Comparison of ENCODE assay signal across 22 cellular contexts in genomic region chr1:176195547-176195946, GRCh38. TPM values are rescaled to one million over a fixed set of nuclear protein-coding genes. Genes with fewer than 3 reads are reported as not detected.
DNase-seq lines count a peak whose midpoint lies in the region; ATAC-seq and TF ChIP-seq lines count a peak whose summit lies in the region.
"Had no signal": no experiment of that assay in that cellular context is flagged by ENCODE, and none has a peak within 500 bp of the region (broad histone marks: within the 10 kb centered on the region; RNA-seq: fewer than 3 reads in every experiment).

No MANE protein-coding gene starts in this region.

- no peak for DNase-seq in activated T-cell treated with anti-CD3 and anti-CD28 coated beads, Interleukin-2, amount 50 U/mL, for 4 hours
- no peak for DNase-seq in activated T-cell treated with anti-CD3 and anti-CD28 coated beads, Interleukin-2, amount 50 U/mL, for 1 hour
- DNase-seq in AG10803 (ENCODE audit: low read depth) = peak; percentile 3
- no peak for DNase-seq in OCI-LY7 (ENCODE audit: low spot score)
- DNase-seq in glutamatergic neuron = no peak
- DNase-seq in stimulated activated CD4-positive, alpha-beta T cell treated with anti-CD3 and anti-CD28 coated beads, Interleukin-1b, Interleukin-23, amount 100 ng/mL, for 48 hours = no peak
- no peak for DNase-seq in posterior cingulate gyrus
- DNase-seq in NCI-H1105 treated with DMSO at 0.1 percent for 48 hours (lab: John Stamatoyannopoulos, UW) = no peak
- DNase-seq: 8988T, EL, GF-D8, H7, IMR-90, NCI-H1105, NCI-H1694, NCI-H2081 treated with DMSO at 0.1 percent for 48 hours, NCI-H2171 treated with DMSO at 0.1 percent for 48 hours, NCI-H446, NCI-H69 had no signal

- peak overlapping the region; percentile 48 for H3K27ac Mint-ChIP-seq in glutamatergic neuron (ENCODE audit: unreplicated experiment)

- intact Hi-C loops in OCI-LY7 (cut with micrococcal nuclease; ENCODE audit: unreplicated experiment) (no loop called here), posterior cingulate gyrus (cut with DNase I) (no loop called here)

- peaks cover 76% of the 10 kb centered on the region for H3K4me1 Mint-ChIP-seq in activated T-cell treated with anti-CD3 and anti-CD28 coated beads, Interleukin-2, amount 50 U/mL, for 4 hours (ENCODE audit: low read depth)
- H3K4me1 Mint-ChIP-seq in glutamatergic neuron (ENCODE audit: low read depth, unreplicated experiment) = peaks cover 4% of the 10 kb centered on the region

- peak overlapping the region; percentile 13 for H3K4me3 Mint-ChIP-seq in activated T-cell treated with anti-CD3 and anti-CD28 coated beads, Interleukin-2, amount 50 U/mL, for 4 hours
- no peak overlapping the region for H3K4me3 Mint-ChIP-seq in glutamatergic neuron (ENCODE audit: unreplicated experiment)

- TF ChIP-seq CTCF in AG10803 (conservative IDR thresholded peaks at IDR 0.05; ENCODE audit: low read length) = no peak
- no peak for TF ChIP-seq CTCF in OCI-LY7 (conservative IDR thresholded peaks at IDR 0.05; ENCODE audit: low read length)
- TF ChIP-seq CTCF in glutamatergic neuron (IDR thresholded peaks at IDR 0.05; ENCODE audit: partially characterized antibody, unreplicated experiment) = no peak

- no peak overlapping the region for H2AFZ ChIP-seq in OCI-LY7 (ENCODE audit: low read length)

- peaks cover 24% of the 10 kb centered on the region; the same call in 1 of the 2 replicates for H4K20me1 ChIP-seq in OCI-LY7 (ENCODE audit: insufficient read depth, low read length)

- no peaks in the 10 kb centered on the region for H3K27me3 Mint-ChIP-seq in activated T-cell treated with anti-CD3 and anti-CD28 coated beads, Interleukin-2, amount 50 U/mL, for 4 hours (ENCODE audit: low read depth)
- H3K27me3 Mint-ChIP-seq in glutamatergic neuron (ENCODE audit: unreplicated experiment) = no peaks in the 10 kb centered on the region

- no peak overlapping the region for H3K27ac ChIP-seq in OCI-LY7 (ENCODE audit: low read depth, low read length, poor library complexity, severe bottlenecking)
- H3K27ac ChIP-seq: C4-2B, KMS-11 had no signal

- CTCF ChIA-PET in OCI-LY7 (lab: Charles Lee; ENCODE audit: unreplicated experiment) = interaction anchor here (1.9 kb wide), 1 partner anchor 9 kb away, joined by 4 read pairs; no protein-coding TSS in a partner anchor

- H3K79me2 ChIP-seq in OCI-LY7 (ENCODE audit: insufficient read depth, low read depth, low read length) = peaks cover 100% of the 10 kb centered on the region

- POLR2A ChIA-PET in OCI-LY7 (lab: Charles Lee) = interaction anchor here (0.6 to 3.0 kb wide), 3 partner anchors 8 to 1398 kb away, joined by 3 to 25 read pairs (median 6); no protein-coding TSS in a partner anchor

- peaks cover 40% of the 10 kb centered on the region for H3K36me3 ChIP-seq in OCI-LY7 (ENCODE audit: insufficient read depth, low read length)

- no peak for ATAC-seq in activated T-cell treated with anti-CD3 and anti-CD28 coated beads, Interleukin-2, amount 50 U/mL, for 4 hours
- ATAC-seq: Panc1 had no signal

- no peak overlapping the region for H3K4me2 ChIP-seq in OCI-LY7 (ENCODE audit: low read length)
- H3K4me2 ChIP-seq: KMS-11 had no signal

- no peak overlapping the region for H3K4me3 ChIP-seq in AG10803 (ENCODE audit: low read length)
- H3K4me3 ChIP-seq in OCI-LY7 (ENCODE audit: low read depth, low read length, poor library complexity, severe bottlenecking) = no peak overlapping the region

- H3K9me2 ChIP-seq in OCI-LY7 (ENCODE audit: insufficient read depth, low read length) = no peaks in the 10 kb centered on the region

- peaks cover 3% of the 10 kb centered on the region for H3K9me3 Mint-ChIP-seq in activated T-cell treated with anti-CD3 and anti-CD28 coated beads, Interleukin-2, amount 50 U/mL, for 4 hours
- H3K9me3 Mint-ChIP-seq in glutamatergic neuron (ENCODE audit: unreplicated experiment) = peaks cover 1% of the 10 kb centered on the region

- peaks cover 27% of the 10 kb centered on the region for H3K4me1 ChIP-seq in OCI-LY7 (ENCODE audit: insufficient read depth, low read length, poor library complexity, severe bottlenecking)

- H3K36me3 Mint-ChIP-seq in activated T-cell treated with anti-CD3 and anti-CD28 coated beads, Interleukin-2, amount 50 U/mL, for 4 hours (ENCODE audit: insufficient read depth) = peaks cover 14% of the 10 kb centered on the region
- H3K36me3 Mint-ChIP-seq in glutamatergic neuron (ENCODE audit: unreplicated experiment) = no peaks in the 10 kb centered on the region

- H3K9me3 ChIP-seq in OCI-LY7 (ENCODE audit: low read length) = peaks cover 23% of the 10 kb centered on the region

- TSS peak; percentile 5 for BruUV-seq in OCI-LY7 (replicated peaks; lab: Mats Ljungman, UMichigan)

RNA-seq across cellular contexts. Expression of gene COP1, which starts 11.5 kb away (rescaled TPM):
- total RNA-seq in activated T-cell treated with anti-CD3 and anti-CD28 coated beads, Interleukin-2, amount 50 U/mL, for 4 hours = 10 to 100 TPM; 36.2 to 41.2 (median 39.3) TPM
- 75.2 and 78.2 TPM in 2 replicates for total RNA-seq in OCI-LY7 (2014; rRNA removed; shearing (Covaris generic))
- total RNA-seq in OCI-LY7 (2022) (76.9 and 92.6 TPM in 2 replicates), glutamatergic neuron (ENCODE audit: unreplicated experiment) (52.3 TPM)
